Comparison of ENCODE assay signal across 1 cellular context in the genomic region with DNA sequence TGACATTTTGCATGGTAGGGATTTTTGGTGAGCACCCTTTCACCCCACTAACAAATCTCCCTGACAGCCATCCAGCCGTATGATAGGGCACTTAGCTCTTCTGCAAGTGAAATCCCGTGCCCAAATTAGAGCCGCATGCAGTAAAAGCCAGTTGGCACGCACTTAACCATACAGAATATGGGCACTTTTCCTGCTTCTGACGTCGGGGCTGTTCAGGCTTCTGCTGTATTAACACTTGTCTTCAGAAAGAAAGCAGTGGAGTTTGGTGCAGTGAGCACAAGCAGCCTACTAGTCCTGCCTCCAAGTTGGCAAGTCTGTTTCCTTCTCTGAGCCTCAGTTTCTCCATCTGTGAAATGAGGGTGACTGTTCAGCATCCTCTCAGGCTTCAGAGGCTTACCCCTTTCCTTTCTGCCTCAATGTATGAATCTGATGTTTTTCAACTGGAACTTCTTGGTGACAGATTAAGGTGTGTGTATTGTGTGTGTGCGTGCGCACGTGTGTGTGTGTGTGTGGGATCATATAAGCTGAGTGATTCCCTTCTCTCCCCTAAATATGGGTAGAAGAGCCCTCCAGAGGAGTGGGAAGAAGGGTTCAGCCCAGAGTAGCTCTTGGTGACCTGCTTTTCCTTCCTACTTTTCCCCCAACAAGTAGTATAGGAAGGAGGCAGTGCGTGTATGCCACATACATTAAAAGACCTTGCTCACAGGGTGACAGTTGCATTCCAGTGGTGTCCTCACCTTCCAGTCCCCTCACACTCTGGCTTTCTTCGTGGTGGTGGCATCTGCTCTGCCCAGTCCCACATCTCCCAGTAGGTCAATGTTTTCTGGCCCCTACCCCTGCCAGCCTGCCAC.
TF ChIP-seq lines count a peak whose summit lies in the region.

No MANE protein-coding gene starts in this region.

TF ChIP-seq in IMR-90, 13 proteins besides CTCF, POLR2A, EP300 and RAD21:
- TF ChIP-seq RFX5 (IDR thresholded peaks at IDR 0.05; ENCODE audit: low read depth, low read length) (no peak), RCOR1 (IDR thresholded peaks at IDR 0.05; ENCODE audit: insufficient replicate concordance, low read length) (no peak), CEBPB (IDR thresholded peaks at IDR 0.05; ENCODE audit: low read depth, low read length) (no peak), BHLHE40 (IDR thresholded peaks at IDR 0.05; ENCODE audit: low read depth, low read length) (no peak), FOS (IDR thresholded peaks at IDR 0.05; ENCODE audit: low read depth, low read length) (no peak), MAFK (IDR thresholded peaks at IDR 0.05; ENCODE audit: low read depth, low read length) (no peak), SMC3 (IDR thresholded peaks at IDR 0.05; ENCODE audit: low read depth, low read length) (no peak), MAZ (IDR thresholded peaks at IDR 0.05; ENCODE audit: borderline replicate concordance, low read depth, low read length) (no peak), MXI1 (IDR thresholded peaks at IDR 0.05; ENCODE audit: borderline replicate concordance, low read depth, low read length) (no peak), NFE2L2 (IDR thresholded peaks at IDR 0.05; ENCODE audit: low read depth, low read length) (no peak), CHD1 (IDR thresholded peaks at IDR 0.05; ENCODE audit: low read depth, low read length) (no peak)
- TF ChIP-seq, protein P1, sequence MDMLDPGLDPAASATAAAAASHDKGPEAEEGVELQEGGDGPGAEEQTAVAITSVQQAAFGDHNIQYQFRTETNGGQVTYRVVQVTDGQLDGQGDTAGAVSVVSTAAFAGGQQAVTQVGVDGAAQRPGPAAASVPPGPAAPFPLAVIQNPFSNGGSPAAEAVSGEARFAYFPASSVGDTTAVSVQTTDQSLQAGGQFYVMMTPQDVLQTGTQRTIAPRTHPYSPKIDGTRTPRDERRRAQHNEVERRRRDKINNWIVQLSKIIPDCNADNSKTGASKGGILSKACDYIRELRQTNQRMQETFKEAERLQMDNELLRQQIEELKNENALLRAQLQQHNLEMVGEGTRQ (IDR thresholded peaks at IDR 0.05; ENCODE audit: low read depth, low read length), result no peak
- TF ChIP-seq, protein P2, sequence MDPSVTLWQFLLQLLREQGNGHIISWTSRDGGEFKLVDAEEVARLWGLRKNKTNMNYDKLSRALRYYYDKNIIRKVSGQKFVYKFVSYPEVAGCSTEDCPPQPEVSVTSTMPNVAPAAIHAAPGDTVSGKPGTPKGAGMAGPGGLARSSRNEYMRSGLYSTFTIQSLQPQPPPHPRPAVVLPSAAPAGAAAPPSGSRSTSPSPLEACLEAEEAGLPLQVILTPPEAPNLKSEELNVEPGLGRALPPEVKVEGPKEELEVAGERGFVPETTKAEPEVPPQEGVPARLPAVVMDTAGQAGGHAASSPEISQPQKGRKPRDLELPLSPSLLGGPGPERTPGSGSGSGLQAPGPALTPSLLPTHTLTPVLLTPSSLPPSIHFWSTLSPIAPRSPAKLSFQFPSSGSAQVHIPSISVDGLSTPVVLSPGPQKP (IDR thresholded peaks at IDR 0.05; ENCODE audit: borderline replicate concordance, low read depth, low read length), result no peak
